ENCODE assay signal across 27 cellular contexts in the genomic region with DNA sequence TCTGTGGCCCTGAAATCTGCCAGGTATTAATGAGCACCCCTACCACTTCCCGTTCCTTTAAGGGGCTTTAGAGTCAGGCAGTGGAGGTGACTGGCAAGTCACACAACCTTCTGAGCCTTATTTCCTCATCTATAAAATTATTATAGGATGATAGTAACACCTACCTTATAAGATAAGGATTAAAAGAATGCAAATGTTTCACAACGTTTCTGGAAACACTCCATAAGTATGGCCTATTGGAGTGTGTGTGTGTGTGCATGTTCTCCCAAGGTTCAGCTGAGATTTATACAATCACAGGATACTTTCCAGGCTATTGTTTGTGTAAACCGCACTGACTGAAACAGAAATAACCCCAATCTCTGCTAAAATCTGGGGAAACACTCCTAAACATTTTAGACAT.
"Had no signal": no experiment of that assay in that cellular context is flagged by ENCODE, and none has a peak within 500 bp of the region (broad histone marks: within the 10 kb centered on the region; RNA-seq: fewer than 3 reads in every experiment).

No MANE protein-coding gene starts in this region.

- H3K4me1 Mint-ChIP-seq: naive thymus-derived CD8-positive, alpha-beta T cell; stimulated activated naive CD8-positive, alpha-beta T cell treated with anti-CD3 and anti-CD28 coated beads, Interleukin-15, amount 100 ng/mL, for 72 hours had no signal

- H3K9me3 ChIP-seq: left lung, ovary, psoas muscle, sigmoid colon, spleen, suprapubic skin, transverse colon, upper lobe of right lung, uterus had no signal

- H3K36me3 ChIP-seq: esophagus muscularis mucosa, left lung, ovary, sigmoid colon, spleen, suprapubic skin, transverse colon, upper lobe of right lung, uterus had no signal

- H3K4me3 Mint-ChIP-seq: endodermal cell; naive thymus-derived CD8-positive, alpha-beta T cell; nephron progenitor cell; stimulated activated naive CD8-positive, alpha-beta T cell treated with anti-CD3 and anti-CD28 coated beads, Interleukin-15, amount 100 ng/mL, for 72 hours had no signal

- H3K36me3 Mint-ChIP-seq: naive thymus-derived CD8-positive, alpha-beta T cell had no signal

- H3K4me1 ChIP-seq: esophagus muscularis mucosa, left lung, psoas muscle, sigmoid colon, spleen, suprapubic skin, transverse colon, upper lobe of right lung, uterus had no signal

- DNase-seq: dorsolateral prefrontal cortex; effector CD4-positive, alpha-beta T cell; foreskin melanocyte; kidney; left lung; mesenchymal stem cell; midbrain; naive thymus-derived CD8-positive, alpha-beta T cell; nephron progenitor cell; occipital lobe; ovary; psoas muscle; right cardiac atrium; sigmoid colon; spleen; stimulated activated CD4-positive, alpha-beta T cell treated with anti-CD3 and anti-CD28 coated beads, Interleukin-15, amount 100 ng/mL, for 24 hours; stimulated activated CD4-positive, alpha-beta T cell treated with anti-CD3 and anti-CD28 coated beads, Interleukin-2, amount 100 ng/mL, for 48 hours; stimulated activated naive CD4-positive, alpha-beta T cell; stimulated activated naive CD8-positive, alpha-beta T cell treated with anti-CD3 and anti-CD28 coated beads, Interleukin-15, amount 100 ng/mL, for 72 hours; transverse colon; upper lobe of right lung; uterus had no signal

- FAIRE-seq: colon, endothelial cell of umbilical vein, kidney had no signal

- ATAC-seq: left lung; naive thymus-derived CD8-positive, alpha-beta T cell; psoas muscle; right cardiac atrium; stimulated activated naive CD8-positive, alpha-beta T cell treated with anti-CD3 and anti-CD28 coated beads, Interleukin-15, amount 100 ng/mL, for 72 hours; upper lobe of right lung had no signal

- H3K27ac Mint-ChIP-seq: nephron progenitor cell; stimulated activated naive CD8-positive, alpha-beta T cell treated with anti-CD3 and anti-CD28 coated beads, Interleukin-15, amount 100 ng/mL, for 72 hours had no signal

- H3K9me3 Mint-ChIP-seq: endodermal cell; naive thymus-derived CD8-positive, alpha-beta T cell; nephron progenitor cell; stimulated activated naive CD8-positive, alpha-beta T cell treated with anti-CD3 and anti-CD28 coated beads, Interleukin-15, amount 100 ng/mL, for 72 hours had no signal

- H3K27me3 ChIP-seq: left lung, ovary, sigmoid colon, suprapubic skin, transverse colon, upper lobe of right lung, uterus had no signal

- H3K4me3 ChIP-seq: dorsolateral prefrontal cortex, esophagus muscularis mucosa, left lung, ovary, psoas muscle, sigmoid colon, spleen, suprapubic skin, transverse colon, upper lobe of right lung, uterus had no signal

- H3K27ac ChIP-seq: dorsolateral prefrontal cortex, esophagus muscularis mucosa, left lung, ovary, psoas muscle, sigmoid colon, spleen, suprapubic skin, transverse colon, upper lobe of right lung, uterus had no signal

- H3K27me3 Mint-ChIP-seq: stimulated activated naive CD8-positive, alpha-beta T cell treated with anti-CD3 and anti-CD28 coated beads, Interleukin-15, amount 100 ng/mL, for 72 hours had no signal
